8 cellular contexts compared by ENCODE assay signal in the genomic region with DNA sequence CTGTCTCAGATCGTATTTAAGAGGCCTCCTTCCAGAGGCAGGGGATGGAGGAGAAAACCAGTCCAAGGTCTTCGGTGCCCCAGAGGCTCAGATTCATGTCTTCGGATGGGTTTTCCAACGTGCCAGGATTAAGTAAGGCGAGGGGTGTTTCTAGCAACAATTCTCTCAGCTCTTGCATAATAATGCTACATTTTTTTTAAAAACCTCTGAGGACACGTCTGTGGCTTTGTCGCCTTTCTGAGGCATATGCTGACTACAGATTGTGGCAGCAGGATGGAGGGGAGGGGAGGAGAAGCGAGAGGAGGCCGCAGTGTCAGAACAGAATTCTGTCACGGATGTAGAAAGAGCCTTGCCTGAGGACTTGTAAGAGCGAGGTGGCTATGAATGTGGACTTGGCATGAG. TPM values are rescaled to one million over a fixed set of nuclear protein-coding genes. Genes with fewer than 3 reads are reported as not detected.
DNase-seq lines count a peak whose midpoint lies in the region; ATAC-seq and TF ChIP-seq lines count a peak whose summit lies in the region.

No MANE protein-coding gene starts in this region.

- H3K4me1 ChIP-seq in tibial nerve = peaks cover 0 to 17% (median 9%) of the 10 kb centered on the region in 4 donors

- peaks cover 0 to 7% (median 0%) of the 10 kb centered on the region in 4 donors for H3K9me3 ChIP-seq in tibial nerve

- H3K27ac ChIP-seq in skin epidermis (peak overlapping the region in 14 of 21 experiments; percentile 18 to 98 (median 73)), tibial nerve (peak overlapping the region in 1 of 4 donors; percentile 20)

- H3K36me3 ChIP-seq in tibial nerve = no peaks in the 10 kb centered on the region

- TF ChIP-seq EP300 in tibial nerve (IDR thresholded peaks at IDR 0.05) = no peak

- no peak for TF ChIP-seq CTCF in tibial nerve (IDR thresholded peaks at IDR 0.05)

- ATAC-seq in HG03159 (IDR thresholded peaks at IDR 0.05; ENCODE audit: unreplicated experiment) = no peak

- WGBS in tibial nerve, 2 donors = 61 to 66% methylated on average over 11 of the region's 11 CpGs

- no peak for TF ChIP-seq POLR2A in tibial nerve (IDR thresholded peaks at IDR 0.05)

- peak; percentile 75 for DNase-seq in DMS 273 treated with DMSO at 0.1 percent for 48 hours (lab: John Stamatoyannopoulos, UW)
- DNase-seq in NK-92 treated with Interleukin-12 subunit alpha and Interleukin-12 subunit beta, amount 100 ng/mL, for 24 hours (lab: John Stamatoyannopoulos, UW) = peak; percentile 73
- peak; percentile 77 to 80 for DNase-seq in activated T-cell treated with anti-CD3 and anti-CD28 coated beads, Interleukin-2, amount 50 U/mL, for 48 hours
- DNase-seq in DMS79 (lab: John Stamatoyannopoulos, UW) = no peak
- DNase-seq in NCI-H128 (lab: John Stamatoyannopoulos, UW; ENCODE audit: unreplicated experiment) = no peak
- DNase-seq in tibial nerve (ENCODE audit: low spot score in 2 of 2) = no peak

- H3K4me3 ChIP-seq in skin epidermis = peak overlapping the region in 5 of 7 experiments; percentile 2 to 22 (median 16)
- H3K4me3 ChIP-seq in tibial nerve = no peak overlapping the region

- peaks cover 0 to 14% of the 10 kb centered on the region in 2 donors for H3K27me3 ChIP-seq in tibial nerve

RNA-seq across cellular contexts. Expression of a gene that starts 17.7 kb away (rescaled TPM):
- 10 to 100 TPM in 3 of 4 donors, 1 to 10 TPM in 1; 9.4 to 50.7 (median 25.8) TPM for total RNA-seq in tibial nerve

Comparison
In these comparisons a context has a peak if more than half of its experiments do, and no peak if none do; other contexts are left out.
1. DNase-seq: peak in DMS 273 treated with DMSO at 0.1 percent for 48 hours (single experiment), NK-92 treated with Interleukin-12 subunit alpha and Interleukin-12 subunit beta, amount 100 ng/mL, for 24 hours (single experiment) and activated T-cell treated with anti-CD3 and anti-CD28 coated beads, Interleukin-2, amount 50 U/mL, for 48 hours (2 of 2); none in DMS79 (single experiment), NCI-H128 (single experiment) and tibial nerve (0 of 2).
2. H3K4me3 ChIP-seq: peak in skin epidermis (5 of 7); none in tibial nerve (0 of 4).